In genomic region chr10:3886666-3887251, GRCh38 we compare ENCODE assay signal across 8 cellular contexts.
DNase-seq lines count a peak whose midpoint lies in the region; ATAC-seq and FAIRE-seq lines count a peak whose summit lies in the region.

No MANE protein-coding gene starts in this region.

- no peak overlapping the region for H3K4me3 ChIP-seq in small intestine (ENCODE audit: low read depth in 1 of 2, low read length in 2 of 2)

- peak overlapping the region; percentile 24 for H3K4me3 Mint-ChIP-seq in activated CD4-positive, alpha-beta memory T cell treated with anti-CD3 and anti-CD28 coated beads for 36 hours

- CTCF ChIA-PET in activated CD4-positive, alpha-beta memory T cell treated with anti-CD3 and anti-CD28 coated beads for 36 hours (lab: Charles Lee) = no interaction called here

- no peaks in the 10 kb centered on the region for H3K9me3 ChIP-seq in small intestine (ENCODE audit: control insufficient read depth, low read depth)

- peak overlapping the region; percentile 96 for H3K27ac Mint-ChIP-seq in activated CD4-positive, alpha-beta memory T cell treated with anti-CD3 and anti-CD28 coated beads for 36 hours

- ATAC-seq in GM21825 (IDR thresholded peaks at IDR 0.05; ENCODE audit: unreplicated experiment) = peak; percentile 33
- peak; percentile 90 for ATAC-seq in left ventricle myocardium superior
- ATAC-seq in GM21367 (IDR thresholded peaks at IDR 0.05; ENCODE audit: unreplicated experiment) = no peak

- no peak for DNase-seq in activated CD4-positive, alpha-beta memory T cell treated with anti-CD3 and anti-CD28 coated beads for 36 hours
- DNase-seq in left ventricle myocardium superior (no peak), small intestine (peak; percentile 90), RPMI8226 (no peak), NCI-H2029 treated with DMSO at 0.1 percent for 48 hours (lab: John Stamatoyannopoulos, UW) (no peak)
- no peak for DNase-seq in stimulated activated CD4-positive, alpha-beta T cell treated with anti-CD3 and anti-CD28 coated beads, Interleukin-15, amount 100 ng/mL, for 24 hours

- POLR2A ChIA-PET in activated CD4-positive, alpha-beta memory T cell treated with anti-CD3 and anti-CD28 coated beads for 36 hours (lab: Charles Lee) = interaction anchor here (0.5 to 3.7 kb wide), 5 partner anchors 11 to 904 kb away, joined by 3 to 28 read pairs (median 16); partner anchors contain the start of gene KLF6

- peaks cover 5% of the 10 kb centered on the region for H3K9me3 Mint-ChIP-seq in activated CD4-positive, alpha-beta memory T cell treated with anti-CD3 and anti-CD28 coated beads for 36 hours

- H3K4me1 ChIP-seq in small intestine (ENCODE audit: control insufficient read depth in 2 of 2, insufficient read depth in 1 of 2, low read depth in 1 of 2, low read length in 1 of 2) = peaks cover 2 to 13% of the 10 kb centered on the region in 2 donors

- no peak for FAIRE-seq in small intestine (lab: Jason Lieb, UNC)

- intact Hi-C loops in activated CD4-positive, alpha-beta memory T cell treated with anti-CD3 and anti-CD28 coated beads for 36 hours (cut with micrococcal nuclease) = loop anchor here (2.0 kb wide), 1 partner anchor 58 kb away; no protein-coding TSS in a partner anchor
- intact Hi-C loops in left ventricle myocardium superior (cut with micrococcal nuclease) = no loop called here

- 6 to 34% (median 16%) methylated on average over 11 of the region's 11 CpGs for WGBS in small intestine, 3 donors

- no peaks in the 10 kb centered on the region for H3K36me3 Mint-ChIP-seq in activated CD4-positive, alpha-beta memory T cell treated with anti-CD3 and anti-CD28 coated beads for 36 hours

- H3K36me3 ChIP-seq in small intestine (ENCODE audit: control insufficient read depth in 2 of 2, insufficient read depth in 2 of 2, low read length in 2 of 2) = no peaks in the 10 kb centered on the region

- no peaks in the 10 kb centered on the region for H3K27me3 ChIP-seq in small intestine (ENCODE audit: control insufficient read depth in 2 of 2, insufficient read depth in 2 of 2, low read length in 2 of 2)

- peaks cover 60% of the 10 kb centered on the region for H3K4me1 Mint-ChIP-seq in activated CD4-positive, alpha-beta memory T cell treated with anti-CD3 and anti-CD28 coated beads for 36 hours (ENCODE audit: low read depth)

- no peaks in the 10 kb centered on the region for H3K27me3 Mint-ChIP-seq in activated CD4-positive, alpha-beta memory T cell treated with anti-CD3 and anti-CD28 coated beads for 36 hours

- peak overlapping the region; percentile 70 to 84 for H3K27ac ChIP-seq in small intestine (ENCODE audit: low read depth in 1 of 2, low read length in 1 of 2)
